In genomic region chr2:150167711-150168110, GRCh38 we compare ENCODE assay signal across 8 cellular contexts.
DNase-seq lines count a peak whose midpoint lies in the region; ATAC-seq and TF ChIP-seq lines count a peak whose summit lies in the region.

No MANE protein-coding gene starts in this region.

- H3K4me3 ChIP-seq in AG10803 (ENCODE audit: low read length) = no peak overlapping the region
- H3K4me3 ChIP-seq in astrocyte of the cerebellum (ENCODE audit: low read depth, low read length) = no peak overlapping the region

- ATAC-seq in GM19455 (IDR thresholded peaks at IDR 0.05; ENCODE audit: unreplicated experiment) = peak; percentile 95
- ATAC-seq in HG03175 (IDR thresholded peaks at IDR 0.05; ENCODE audit: unreplicated experiment) = peak; percentile 95

- in situ Hi-C loops in astrocyte of the cerebellum (cut with HindIII; ENCODE audit: low sequenced_read_pairs) = no loop called here

- DNase-seq in AG10803 (ENCODE audit: low read depth) (peak; percentile 57), astrocyte of the cerebellum (ENCODE audit: low read depth) (peak; percentile 49), iPS-NIHi7 (ENCODE audit: extremely low spot score) (no peak), HuH-7.5 (ENCODE audit: low spot score) (no peak), erythroblast (lab: John Stamatoyannopoulos, UW) (no peak), NCI-H187 (lab: John Stamatoyannopoulos, UW) (no peak)

- no peak for TF ChIP-seq POLR2A in erythroblast (IDR thresholded peaks at IDR 0.05; ENCODE audit: low read length)

- TF ChIP-seq CTCF in AG10803 (conservative IDR thresholded peaks at IDR 0.05; ENCODE audit: low read length) (no peak), astrocyte of the cerebellum (IDR thresholded peaks at IDR 0.05; ENCODE audit: low read depth, low read length, missing control alignments) (no peak)

Comparison
In these comparisons a context has a peak if more than half of its experiments do, and no peak if none do; other contexts are left out.
1. DNase-seq: peak in AG10803 (single experiment) and astrocyte of the cerebellum (single experiment); none in iPS-NIHi7 (single experiment), HuH-7.5 (single experiment), erythroblast (0 of 2) and NCI-H187 (0 of 2).